ENCODE assay signal across 12 cellular contexts in the genomic region with DNA sequence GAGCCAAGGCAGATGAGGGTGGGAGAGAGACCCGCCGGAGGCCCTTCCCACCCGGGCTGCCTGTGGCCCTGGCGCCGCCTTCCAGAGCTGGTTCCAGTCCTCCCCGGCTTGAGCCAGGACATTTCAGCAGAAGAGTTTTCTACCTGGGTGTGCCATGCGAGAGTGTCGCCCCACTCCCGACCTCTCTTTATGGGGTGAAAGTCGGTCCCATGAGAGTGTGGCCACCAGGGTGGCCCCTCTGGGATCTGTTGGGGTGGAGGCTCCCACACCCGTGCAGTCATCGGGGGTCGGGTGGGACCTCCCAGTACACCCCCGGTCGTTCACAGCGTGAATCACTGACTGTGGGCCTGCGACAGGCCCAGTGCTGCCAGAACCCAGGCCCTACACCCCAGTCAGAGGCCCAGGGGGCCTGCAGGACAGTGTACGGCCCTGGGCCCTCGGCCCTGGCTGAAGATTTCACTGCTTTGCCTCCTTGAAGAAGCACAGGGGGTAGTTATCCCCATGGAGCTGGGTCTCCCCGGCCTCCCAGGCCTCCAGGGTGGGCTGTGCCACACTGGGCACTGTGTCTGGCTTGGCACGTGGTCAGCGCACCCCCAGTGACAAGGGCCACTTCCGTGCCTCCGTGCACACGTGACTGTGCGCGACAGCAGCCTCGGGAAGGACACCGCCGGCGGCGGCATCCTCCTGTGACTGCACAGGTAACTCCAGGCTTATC. TPM values are rescaled to one million over a fixed set of nuclear protein-coding genes. Genes with fewer than 3 reads are reported as not detected.
DNase-seq lines count a peak whose midpoint lies in the region; ATAC-seq, FAIRE-seq and TF ChIP-seq lines count a peak whose summit lies in the region.
"Had no signal": no experiment of that assay in that cellular context is flagged by ENCODE, and none has a peak within 500 bp of the region (broad histone marks: within the 10 kb centered on the region; RNA-seq: fewer than 3 reads in every experiment).

No MANE protein-coding gene starts in this region.

- intact Hi-C loops in activated CD4-positive, alpha-beta memory T cell treated with anti-CD3 and anti-CD28 coated beads for 36 hours (cut with micrococcal nuclease): loop anchor here (10.0 kb wide), 2 partner anchors 337 to 563 kb away; partner anchors contain the start of genes ATP9B and HSBP1L1
- intact Hi-C loops in left cardiac atrium (cut with DNase I): loop anchor here in 1 of 2 donors (5.0 kb wide), 1 partner anchor 51 kb away; no protein-coding TSS in a partner anchor

- no peaks in the 10 kb centered on the region for H3K9me3 ChIP-seq in skeletal muscle tissue (ENCODE audit: control insufficient read depth in 3 of 3, low read length in 3 of 3)
- H3K9me3 ChIP-seq: ovary had no signal

- peaks cover 48 to 73% (median 53%) of the 10 kb centered on the region in 3 donors for H3K4me1 ChIP-seq in skeletal muscle tissue (ENCODE audit: control insufficient read depth in 3 of 3, insufficient read depth in 3 of 3, low read length in 3 of 3)

- H3K9me3 Mint-ChIP-seq in activated CD4-positive, alpha-beta memory T cell treated with anti-CD3 and anti-CD28 coated beads for 36 hours: no peaks in the 10 kb centered on the region

- no peak for DNase-seq in GM12891 (ENCODE audit: insufficient read length, low spot score)
- DNase-seq in activated CD4-positive, alpha-beta memory T cell treated with anti-CD3 and anti-CD28 coated beads for 36 hours: peak; percentile 48
- DNase-seq in left cardiac atrium: peak; percentile 25
- no peak for DNase-seq in OCI-M1 (lab: John Stamatoyannopoulos, UW)
- DNase-seq in putamen (ENCODE audit: low spot score): no peak
- DNase-seq: cerebellar nuclear complex, GDM1 had no signal

- H3K36me3 Mint-ChIP-seq in activated CD4-positive, alpha-beta memory T cell treated with anti-CD3 and anti-CD28 coated beads for 36 hours: peaks cover 58% of the 10 kb centered on the region

- CTCF ChIA-PET in activated CD4-positive, alpha-beta memory T cell treated with anti-CD3 and anti-CD28 coated beads for 36 hours (lab: Charles Lee): interaction anchor here (2.3 kb wide), 1 partner anchor 22 kb away, joined by 8 read pairs; no protein-coding TSS in a partner anchor

- ATAC-seq in left cardiac atrium (no peak), HG03571 (IDR thresholded peaks at IDR 0.05; ENCODE audit: unreplicated experiment) (no peak), GM18498 (IDR thresholded peaks at IDR 0.05; ENCODE audit: unreplicated experiment) (no peak)

- TF ChIP-seq POLR2A in GM12891 (IDR thresholded peaks at IDR 0.05; ENCODE audit: low read depth, low read length): no peak

- H3K4me3 Mint-ChIP-seq in activated CD4-positive, alpha-beta memory T cell treated with anti-CD3 and anti-CD28 coated beads for 36 hours: peak overlapping the region; percentile 87

- peaks cover 62% of the 10 kb centered on the region for H3K4me1 Mint-ChIP-seq in activated CD4-positive, alpha-beta memory T cell treated with anti-CD3 and anti-CD28 coated beads for 36 hours (ENCODE audit: low read depth)

- peak; percentile 59 for FAIRE-seq in GM12891 (lab: Jason Lieb, UNC)

- POLR2A ChIA-PET in activated CD4-positive, alpha-beta memory T cell treated with anti-CD3 and anti-CD28 coated beads for 36 hours (lab: Charles Lee): interaction anchor here (0.6 to 3.7 kb wide), 3 partner anchors 8 to 705 kb away, joined by 3 to 18 read pairs (median 3); no protein-coding TSS in a partner anchor

- peak overlapping the region in 2 of 3 donors; percentile 60 to 84 for H3K9ac ChIP-seq in skeletal muscle tissue (ENCODE audit: low read depth in 1 of 3, low read length in 3 of 3)

- H3K4me3 ChIP-seq in skeletal muscle tissue (ENCODE audit: low read length in 3 of 3): peak overlapping the region in 1 of 3 donors; percentile 21
- H3K4me3 ChIP-seq: hepatocyte, ovary had no signal

- peaks cover 0 to 3% (median 2%) of the 10 kb centered on the region in 3 donors for H3K36me3 ChIP-seq in skeletal muscle tissue (ENCODE audit: control insufficient read depth in 3 of 3, insufficient read depth in 3 of 3, low read length in 3 of 3)
- H3K36me3 ChIP-seq: ovary had no signal

- H3K27ac Mint-ChIP-seq in activated CD4-positive, alpha-beta memory T cell treated with anti-CD3 and anti-CD28 coated beads for 36 hours: peak overlapping the region; percentile 94

- no peaks in the 10 kb centered on the region for H3K27me3 Mint-ChIP-seq in activated CD4-positive, alpha-beta memory T cell treated with anti-CD3 and anti-CD28 coated beads for 36 hours

- H3K27ac ChIP-seq in skeletal muscle tissue (ENCODE audit: low read depth, low read length): peak overlapping the region; percentile 82
- H3K27ac ChIP-seq: hepatocyte had no signal

- H3K27me3 ChIP-seq in skeletal muscle tissue (ENCODE audit: control insufficient read depth in 3 of 3, insufficient read depth in 3 of 3, low read length in 3 of 3): no peaks in the 10 kb centered on the region
- H3K27me3 ChIP-seq: ovary had no signal

TF ChIP-seq in GM12891, 5 proteins besides CTCF, POLR2A, EP300 and RAD21:
- TF ChIP-seq POU2F2 (IDR thresholded peaks at IDR 0.05; ENCODE audit: low read depth, low read length) (no peak), PAX5 (IDR thresholded peaks at IDR 0.05; ENCODE audit: insufficient read depth, low read length, severe bottlenecking) (no peak), TAF1 (IDR thresholded peaks at IDR 0.05; ENCODE audit: low read depth, low read length) (no peak), POLR2AphosphoS5 (IDR thresholded peaks at IDR 0.05; ENCODE audit: low read depth, low read length) (no peak), SPI1 (IDR thresholded peaks at IDR 0.05; ENCODE audit: low read depth, low read length) (no peak)

RNA-seq across cellular contexts. Expression of gene NFATC1, which starts 5.9 kb away (rescaled TPM):
- 34.8 TPM for polyA plus RNA-seq in GM12891 (2012; ENCODE audit: low read depth, missing spikeins)
- 10 to 100 TPM; 83.7 to 85.4 TPM for total RNA-seq in activated CD4-positive, alpha-beta memory T cell treated with anti-CD3 and anti-CD28 coated beads for 36 hours
- 10 to 100 TPM; 17.1 to 18.9 TPM for total RNA-seq in left cardiac atrium
- 10.4 TPM for total RNA-seq in skeletal muscle tissue

Comparison
In these comparisons a context has a peak if more than half of its experiments do, and no peak if none do; other contexts are left out.
1. DNase-seq: peak in activated CD4-positive, alpha-beta memory T cell treated with anti-CD3 and anti-CD28 coated beads for 36 hours (single experiment) and left cardiac atrium (single experiment); none in GM12891 (single experiment), OCI-M1 (single experiment) and putamen (single experiment).